Comparison of ENCODE assay signal across 15 cellular contexts in genomic region chr13:77820431-77821149, GRCh38.
A peak's percentile ranks its signal among the peaks of the same experiment; 100 is the strongest.
DNase-seq lines count a peak whose midpoint lies in the region; ATAC-seq and TF ChIP-seq lines count a peak whose summit lies in the region.
"Had no signal": no experiment of that assay in that cellular context is flagged by ENCODE, and none has a peak within 500 bp of the region (broad histone marks: within the 10 kb centered on the region; RNA-seq: fewer than 3 reads in every experiment).

No MANE protein-coding gene starts in this region.

- no peak for TF ChIP-seq RAD21 in SK-N-SH (IDR thresholded peaks at IDR 0.05; ENCODE audit: low read length)

- H3K27ac ChIP-seq in SK-N-SH (ENCODE audit: low read depth in 2 of 2, low read length in 1 of 2) = no peak overlapping the region
- H3K27ac ChIP-seq: BLaER1 treated with 17β-estradiol and CSF1 and Interleukin-3, amounts not matched to agents 10 nM and 100 nM; foreskin keratinocyte had no signal

- H2AFZ ChIP-seq in SK-N-SH (ENCODE audit: low read depth) = no peak overlapping the region

- H3K4me3 ChIP-seq in SK-N-SH (ENCODE audit: low read depth in 2 of 2, low read length in 1 of 2) (no peak overlapping the region), fibroblast of the aortic adventitia (ENCODE audit: low read depth, low read length) (no peak overlapping the region)
- H3K4me3 ChIP-seq: BLaER1 treated with 17β-estradiol and CSF1 and Interleukin-3, amounts not matched to agents 10 nM and 100 nM had no signal

- TF ChIP-seq CTCF in SK-N-SH (IDR thresholded peaks at IDR 0.05) = peak; percentile 36
- peak; percentile 20 for TF ChIP-seq CTCF in fibroblast of the aortic adventitia (IDR thresholded peaks at IDR 0.05; ENCODE audit: insufficient read depth, low read length)

- 22% methylated on average over 4 of the region's 4 CpGs for WGBS in SK-N-SH (ENCODE audit: low lambda C conversion rate)

- H3K9ac ChIP-seq in SK-N-SH = no peak overlapping the region
- H3K9ac ChIP-seq: BLaER1 treated with 17β-estradiol and CSF1 and Interleukin-3, amounts not matched to agents 10 nM and 100 nM had no signal

- no peaks in the 10 kb centered on the region for H3K79me2 ChIP-seq in SK-N-SH (ENCODE audit: insufficient read depth)

- CTCF ChIA-PET in SK-N-SH (lab: Yijun Ruan, JAX) = no interaction called here

- H3K9me2 ChIP-seq in SK-N-SH = no peaks in the 10 kb centered on the region

- H3K27me3 ChIP-seq in SK-N-SH (ENCODE audit: insufficient read depth) = no peaks in the 10 kb centered on the region; the same call in 1 of the 2 replicates
- H3K27me3 ChIP-seq: BLaER1 treated with 17β-estradiol and CSF1 and Interleukin-3, amounts not matched to agents 10 nM and 100 nM; foreskin keratinocyte had no signal

- no peaks in the 10 kb centered on the region for H3K9me3 ChIP-seq in SK-N-SH
- H3K9me3 ChIP-seq: BLaER1 treated with 17β-estradiol and CSF1 and Interleukin-3, amounts not matched to agents 10 nM and 100 nM had no signal

- H3K4me1 ChIP-seq in SK-N-SH (ENCODE audit: control insufficient read depth in 1 of 2, insufficient read depth in 2 of 2, low read depth in 1 of 2, low read length in 1 of 2) = no peaks in the 10 kb centered on the region
- H3K4me1 ChIP-seq: foreskin keratinocyte had no signal

- no peak overlapping the region for H3K4me2 ChIP-seq in SK-N-SH
- H3K4me2 ChIP-seq: BLaER1 treated with 17β-estradiol and CSF1 and Interleukin-3, amounts not matched to agents 10 nM and 100 nM had no signal

- DNase-seq in ELF-1 (ENCODE audit: low read depth, low spot score) = peak; percentile 10
- no peak for DNase-seq in SK-N-SH
- DNase-seq in fibroblast of the aortic adventitia (ENCODE audit: low read depth) = no peak
- no peak for DNase-seq in stimulated activated CD8-positive, alpha-beta memory T cell treated with anti-CD3 and anti-CD28 coated beads, Interleukin-4, amount 100 ng/mL, for 48 hours
- no peak for DNase-seq in islet precursor cell
- DNase-seq: cortex of kidney, foreskin keratinocyte, HFFc6, KG1, naive B cell had no signal

- POLR2A ChIA-PET in SK-N-SH (lab: Yijun Ruan, JAX) = no interaction called here

- no peaks in the 10 kb centered on the region for H4K20me1 ChIP-seq in SK-N-SH (ENCODE audit: insufficient read depth)
- H4K20me1 ChIP-seq: BLaER1 treated with 17β-estradiol and CSF1 and Interleukin-3, amounts not matched to agents 10 nM and 100 nM had no signal

- H3K36me3 ChIP-seq in SK-N-SH (replicated peaks in 1 of 2; ENCODE audit: control insufficient read depth in 1 of 2, insufficient read depth in 2 of 2, low read length in 1 of 2) = no peaks in the 10 kb centered on the region
- H3K36me3 ChIP-seq: BLaER1 treated with 17β-estradiol and CSF1 and Interleukin-3, amounts not matched to agents 10 nM and 100 nM had no signal

- ATAC-seq in GM21723 (IDR thresholded peaks at IDR 0.05; ENCODE audit: unreplicated experiment) (peak; percentile 60), HG02571 (IDR thresholded peaks at IDR 0.05; ENCODE audit: unreplicated experiment) (no peak), GM19328 (IDR thresholded peaks at IDR 0.05; ENCODE audit: unreplicated experiment) (no peak)
- ATAC-seq: foreskin keratinocyte, sciatic nerve had no signal

- no peaks in the 10 kb centered on the region for H3F3A ChIP-seq in SK-N-SH (replicated peaks; ENCODE audit: insufficient read depth)

- no peak for TF ChIP-seq EP300 in SK-N-SH (IDR thresholded peaks at IDR 0.05; ENCODE audit: borderline replicate concordance in 1 of 2, low read depth in 1 of 2, low read length in 1 of 2)

TF ChIP-seq in SK-N-SH, 30 proteins besides CTCF, POLR2A, EP300 and RAD21:
- no peak for TF ChIP-seq SIN3A (IDR thresholded peaks at IDR 0.05; ENCODE audit: borderline replicate concordance, low read depth, low read length)
- no peak for TF ChIP-seq JUND (IDR thresholded peaks at IDR 0.05)
- TF ChIP-seq IRF3 (IDR thresholded peaks at IDR 0.05; ENCODE audit: low read depth, low read length) = no peak
- no peak for TF ChIP-seq EZH2phosphoT487 (IDR thresholded peaks at IDR 0.05; ENCODE audit: borderline replicate concordance, low read depth)
- no peak for TF ChIP-seq RXRA (IDR thresholded peaks at IDR 0.05; ENCODE audit: borderline replicate concordance, low read depth)
- no peak for TF ChIP-seq MEF2A (IDR thresholded peaks at IDR 0.05; ENCODE audit: borderline replicate concordance, low read depth)
- no peak for TF ChIP-seq GATA2 (CRISPR knock-in tag; IDR thresholded peaks at IDR 0.05)
- TF ChIP-seq FOXM1 (IDR thresholded peaks at IDR 0.05; ENCODE audit: low read depth) = no peak
- TF ChIP-seq FOXJ3 (CRISPR knock-in tag; IDR thresholded peaks at IDR 0.05) = no peak
- no peak for TF ChIP-seq GABPA (IDR thresholded peaks at IDR 0.05; ENCODE audit: low read depth)
- TF ChIP-seq ELF1 (IDR thresholded peaks at IDR 0.05) = no peak
- TF ChIP-seq FOSL2 (IDR thresholded peaks at IDR 0.05; ENCODE audit: borderline replicate concordance, low read depth) = no peak
- no peak for TF ChIP-seq MAX (IDR thresholded peaks at IDR 0.05; ENCODE audit: low read depth)
- TF ChIP-seq ZBTB33 (IDR thresholded peaks at IDR 0.05; ENCODE audit: borderline replicate concordance, low read depth) = no peak
- no peak for TF ChIP-seq TCF12 (IDR thresholded peaks at IDR 0.05)
- TF ChIP-seq PBX3 (IDR thresholded peaks at IDR 0.05) = no peak
- TF ChIP-seq, protein P1, sequence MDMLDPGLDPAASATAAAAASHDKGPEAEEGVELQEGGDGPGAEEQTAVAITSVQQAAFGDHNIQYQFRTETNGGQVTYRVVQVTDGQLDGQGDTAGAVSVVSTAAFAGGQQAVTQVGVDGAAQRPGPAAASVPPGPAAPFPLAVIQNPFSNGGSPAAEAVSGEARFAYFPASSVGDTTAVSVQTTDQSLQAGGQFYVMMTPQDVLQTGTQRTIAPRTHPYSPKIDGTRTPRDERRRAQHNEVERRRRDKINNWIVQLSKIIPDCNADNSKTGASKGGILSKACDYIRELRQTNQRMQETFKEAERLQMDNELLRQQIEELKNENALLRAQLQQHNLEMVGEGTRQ (IDR thresholded peaks at IDR 0.05; ENCODE audit: borderline replicate concordance, low read depth, low read length) = no peak
TF ChIP-seq in SK-N-SH: peak in this region for 0.
